ENCODE assay signal across 27 cellular contexts in the genomic region with DNA sequence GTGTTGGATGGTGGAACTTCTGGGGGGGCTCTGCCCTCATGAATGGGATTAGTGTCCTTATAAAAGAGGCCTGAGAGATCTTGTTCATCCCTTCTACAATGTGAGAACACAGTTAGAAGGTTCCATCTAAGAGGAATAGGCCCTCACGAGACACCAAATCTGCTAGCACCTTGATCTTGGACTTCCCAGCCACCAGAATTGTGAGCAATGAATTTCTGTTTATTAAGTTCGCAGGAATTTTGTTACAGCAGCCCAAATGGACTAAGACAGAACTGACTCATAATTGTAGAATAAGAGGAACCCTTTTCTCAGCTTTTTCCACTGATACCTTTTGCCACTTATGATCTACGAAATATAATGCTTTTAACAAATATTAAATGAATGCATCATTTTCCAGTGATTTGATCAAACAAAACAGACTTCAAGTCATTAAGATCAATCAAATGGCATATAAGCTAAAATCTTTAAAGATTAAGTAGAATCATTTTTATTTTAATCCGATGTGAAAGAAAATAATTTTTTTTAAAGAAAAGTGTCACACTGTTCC.
"Had no signal": no experiment of that assay in that cellular context is flagged by ENCODE, and none has a peak within 500 bp of the region (broad histone marks: within the 10 kb centered on the region; RNA-seq: fewer than 3 reads in every experiment).

No MANE protein-coding gene starts in this region.

- H3K9me3 Mint-ChIP-seq: effector memory CD8-positive, alpha-beta T cell; endodermal cell; mesothelial cell of epicardium; naive B cell had no signal

- DNase-seq: dermis blood vessel endothelial cell; dorsolateral prefrontal cortex; effector CD4-positive, alpha-beta T cell; effector memory CD8-positive, alpha-beta T cell; endodermal cell; erythroblast; esophagus squamous epithelium; foreskin fibroblast; foreskin melanocyte; gastrocnemius medialis; glutamatergic neuron; head of caudate nucleus; heart right ventricle; hippocampal formation; left cardiac atrium; left lung; left ventricle myocardium superior; lower lobe of right lung; mesenchymal stem cell; mucosa of descending colon; naive B cell had no signal

- H3K4me1 Mint-ChIP-seq: endodermal cell, mesothelial cell of epicardium, naive B cell had no signal

- H3K4me3 ChIP-seq: coronary artery, dorsolateral prefrontal cortex, esophagus squamous epithelium, gastrocnemius medialis, heart right ventricle, left lung, lower lobe of right lung, mucosa of descending colon had no signal

- H3K4me1 ChIP-seq: esophagus squamous epithelium, heart right ventricle, left lung, lower lobe of right lung had no signal

- H3K27me3 ChIP-seq: dorsolateral prefrontal cortex, esophagus squamous epithelium, gastrocnemius medialis, heart right ventricle, left lung had no signal

- ATAC-seq: effector memory CD8-positive, alpha-beta T cell; esophagus mucosa; gastrocnemius medialis; heart right ventricle; left cardiac atrium; left lung; left ventricle myocardium superior; lower lobe of right lung; mucosa of descending colon had no signal

- H3K27ac Mint-ChIP-seq: effector memory CD8-positive, alpha-beta T cell; endodermal cell; mesothelial cell of epicardium had no signal

- H3K27ac ChIP-seq: coronary artery, epithelial cell of prostate, esophagus squamous epithelium, gastrocnemius medialis, heart right ventricle, left lung, lower lobe of right lung had no signal

- FAIRE-seq: colon, keratinocyte had no signal

- H3K4me3 Mint-ChIP-seq: effector memory CD8-positive, alpha-beta T cell; endodermal cell; mesothelial cell of epicardium; naive B cell had no signal

- H3K9me3 ChIP-seq: esophagus squamous epithelium, gastrocnemius medialis, heart right ventricle, left lung, lower lobe of right lung, mucosa of descending colon had no signal

- H3K27me3 Mint-ChIP-seq: effector memory CD8-positive, alpha-beta T cell; naive B cell had no signal
